Comparison of ENCODE assay signal across 8 cellular contexts in genomic region chr6:151014404-151015150, GRCh38.
A peak's percentile ranks its signal among the peaks of the same experiment; 100 is the strongest.
DNase-seq lines count a peak whose midpoint lies in the region; ATAC-seq and TF ChIP-seq lines count a peak whose summit lies in the region.

No MANE protein-coding gene starts in this region.

- no peak overlapping the region for H3K27ac ChIP-seq in effector memory CD4-positive, alpha-beta T cell (ENCODE audit: insufficient read depth, low read length, poor library complexity, severe bottlenecking)

- TF ChIP-seq CTCF in mesothelial cell of epicardium (IDR thresholded peaks at IDR 0.05; ENCODE audit: unreplicated experiment): peak; percentile 99

- DNase-seq in NK-92 treated with Interleukin-12 subunit alpha and Interleukin-12 subunit beta, amount 100 ng/mL, for 24 hours (lab: John Stamatoyannopoulos, UW): peak; percentile 6
- DNase-seq in NK-92 (lab: John Stamatoyannopoulos, UW; ENCODE audit: unreplicated experiment) (no peak), NCI-H345 (lab: John Stamatoyannopoulos, UW) (peak; percentile 65), mesothelial cell of epicardium (ENCODE audit: low spot score in 2 of 2, unreplicated experiment in 2 of 2) (peak; percentile 56 to 82)
- DNase-seq in activated CD4-positive, alpha-beta T cell treated with anti-CD3 and anti-CD28 coated beads, Interleukin-2, amount 50 U/mL, for 4 hours: peak; percentile 39 to 40
- DNase-seq in effector memory CD4-positive, alpha-beta T cell: peak; percentile 12 to 38 (median 24)
- peak; percentile 19 for DNase-seq in stimulated activated CD8-positive, alpha-beta memory T cell treated with anti-CD3 and anti-CD28 coated beads, Interleukin-4, amount 100 ng/mL, for 4 hours (ENCODE audit: low read depth in 2 of 2, low spot score in 1 of 2)

- peak; percentile 44 for ATAC-seq in HG03103 (IDR thresholded peaks at IDR 0.05; ENCODE audit: low read depth, unreplicated experiment)

- no peaks in the 10 kb centered on the region for H3K4me1 ChIP-seq in effector memory CD4-positive, alpha-beta T cell (ENCODE audit: control insufficient read depth, insufficient read depth, low read length, poor library complexity, severe bottlenecking)

- H3K9me3 ChIP-seq in effector memory CD4-positive, alpha-beta T cell (ENCODE audit: control insufficient read depth, low read length): no peaks in the 10 kb centered on the region

- no peak overlapping the region for H3K4me3 Mint-ChIP-seq in mesothelial cell of epicardium

- no peak overlapping the region for H3K4me3 ChIP-seq in effector memory CD4-positive, alpha-beta T cell (ENCODE audit: insufficient read depth, low read depth, low read length, poor library complexity, severe bottlenecking)

- H3K27me3 Mint-ChIP-seq in mesothelial cell of epicardium (ENCODE audit: low read depth): no peaks in the 10 kb centered on the region

- H3K4me1 Mint-ChIP-seq in mesothelial cell of epicardium: peaks cover 46% of the 10 kb centered on the region

- H3K9me3 Mint-ChIP-seq in mesothelial cell of epicardium: no peaks in the 10 kb centered on the region

- H3K27ac Mint-ChIP-seq in mesothelial cell of epicardium: peak overlapping the region; percentile 98

- H3K27me3 ChIP-seq in effector memory CD4-positive, alpha-beta T cell (replicated peaks; ENCODE audit: control insufficient read depth, insufficient read depth, low read length, poor library complexity, severe bottlenecking): no peaks in the 10 kb centered on the region

- peaks cover 5% of the 10 kb centered on the region for H3K36me3 Mint-ChIP-seq in mesothelial cell of epicardium

- peaks cover 7% of the 10 kb centered on the region for H3K36me3 ChIP-seq in effector memory CD4-positive, alpha-beta T cell (ENCODE audit: control insufficient read depth, insufficient read depth, low read length)
